ENCODE assay signal across 18 cellular contexts in the genomic region with DNA sequence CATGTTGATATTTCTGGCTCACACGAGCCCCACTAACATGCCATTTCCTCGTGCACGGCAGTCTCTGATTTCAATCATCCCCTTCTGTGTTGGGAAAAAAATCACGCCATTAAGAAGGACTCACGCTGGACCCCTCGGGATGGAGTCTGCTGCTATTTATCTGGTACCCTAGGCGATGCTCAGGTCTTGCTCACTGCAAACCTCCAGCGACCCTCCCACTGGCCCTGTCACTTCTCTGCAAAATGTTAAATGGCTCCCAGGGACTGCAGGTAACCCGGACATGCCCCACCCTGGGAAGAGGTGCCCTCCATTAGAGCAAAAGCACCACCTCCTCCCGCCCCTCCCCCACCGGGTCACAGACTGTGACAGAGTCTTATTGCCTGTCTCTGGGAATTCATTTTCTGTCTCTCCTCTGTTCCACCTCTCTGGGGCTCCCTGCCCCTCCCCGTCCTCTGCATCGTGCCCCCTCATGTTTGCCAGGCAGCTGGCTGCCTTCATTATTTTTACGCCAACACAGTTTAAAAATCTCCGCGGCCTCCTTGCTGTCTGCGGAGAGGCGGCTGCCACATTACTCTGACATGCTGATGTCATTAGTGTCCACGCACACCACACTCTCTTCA. TPM values are rescaled to one million over a fixed set of nuclear protein-coding genes. Genes with fewer than 3 reads are reported as not detected.
A peak's percentile ranks its signal among the peaks of the same experiment; 100 is the strongest.
DNase-seq lines count a peak whose midpoint lies in the region; TF ChIP-seq lines count a peak whose summit lies in the region.
"Had no signal": no experiment of that assay in that cellular context is flagged by ENCODE, and none has a peak within 500 bp of the region (broad histone marks: within the 10 kb centered on the region; RNA-seq: fewer than 3 reads in every experiment).

No MANE protein-coding gene starts in this region.

- H3K4me1 ChIP-seq in endocrine pancreas (ENCODE audit: control insufficient read depth, insufficient read depth, low read length) (no peaks in the 10 kb centered on the region), SJCRH30 (no peaks in the 10 kb centered on the region)

- DNase-seq in left kidney (ENCODE audit: low read depth, low spot score) (peak; percentile 45), progenitor cell of endocrine pancreas (ENCODE audit: low spot score, unreplicated experiment) (no peak), GDM1 (lab: John Stamatoyannopoulos, UW) (no peak), SJCRH30 (no peak), NCI-H82 (lab: John Stamatoyannopoulos, UW) (no peak)
- DNase-seq in stimulated activated CD4-positive, alpha-beta T cell treated with anti-CD3 and anti-CD28 coated beads, Interleukin-2, amount 100 ng/mL, for 48 hours = no peak
- DNase-seq: CD4-positive, CD25-positive, alpha-beta regulatory T cell; DMS79; GOT3; KG1; NCI-H1092; NCI-H146; NCI-H2029 treated with DMSO at 0.1 percent for 48 hours; NCI-H226; NCI-H510A treated with DMSO at 0.1 percent for 48 hours; NCI-H748 treated with DMSO at 0.1 percent for 48 hours; NK-92 treated with Interleukin-12 subunit alpha and Interleukin-12 subunit beta, amount 100 ng/mL, for 24 hours had no signal

- H3K4me1 Mint-ChIP-seq in progenitor cell of endocrine pancreas (ENCODE audit: low read depth) = peaks cover 4% of the 10 kb centered on the region
- H3K4me1 Mint-ChIP-seq: CD4-positive, CD25-positive, alpha-beta regulatory T cell had no signal

- H3K4me3 Mint-ChIP-seq in progenitor cell of endocrine pancreas (ENCODE audit: low read depth) = no peak overlapping the region
- H3K4me3 Mint-ChIP-seq: CD4-positive, CD25-positive, alpha-beta regulatory T cell had no signal

- H3K27ac ChIP-seq in SJCRH30 = no peak overlapping the region

- no peaks in the 10 kb centered on the region for H3K9me3 Mint-ChIP-seq in progenitor cell of endocrine pancreas (ENCODE audit: low read depth)

- H3K4me3 ChIP-seq in endocrine pancreas (ENCODE audit: control insufficient read depth, insufficient read depth, low read length) = peak overlapping the region; percentile 8
- H3K4me3 ChIP-seq in SJCRH30 = no peak overlapping the region

- H3K27me3 Mint-ChIP-seq in progenitor cell of endocrine pancreas = peaks cover 11% of the 10 kb centered on the region

- H3K36me3 Mint-ChIP-seq in progenitor cell of endocrine pancreas (ENCODE audit: insufficient read depth) = no peaks in the 10 kb centered on the region
- H3K36me3 Mint-ChIP-seq: CD4-positive, CD25-positive, alpha-beta regulatory T cell had no signal

- TF ChIP-seq CTCF in progenitor cell of endocrine pancreas (IDR thresholded peaks at IDR 0.05; ENCODE audit: unreplicated experiment) = no peak

- no peak overlapping the region for H3K9ac ChIP-seq in endocrine pancreas (ENCODE audit: control insufficient read depth, insufficient read depth, low read length)

- H3K36me3 ChIP-seq in endocrine pancreas (ENCODE audit: control insufficient read depth, insufficient read depth, low read length) (no peaks in the 10 kb centered on the region), SJCRH30 (peaks cover 2% of the 10 kb centered on the region; the same call in 1 of the 2 replicates)

- H3K27ac Mint-ChIP-seq in progenitor cell of endocrine pancreas = peak overlapping the region; percentile 14
- H3K27ac Mint-ChIP-seq: CD4-positive, CD25-positive, alpha-beta regulatory T cell had no signal

- H3K27me3 ChIP-seq in endocrine pancreas (ENCODE audit: control insufficient read depth, insufficient read depth, low read length) = peaks cover 12% of the 10 kb centered on the region
- H3K27me3 ChIP-seq in SJCRH30 = no peaks in the 10 kb centered on the region

- H3K9me3 ChIP-seq in endocrine pancreas (ENCODE audit: control insufficient read depth, low read length) (peaks cover 3% of the 10 kb centered on the region), SJCRH30 (replicated peaks) (no peaks in the 10 kb centered on the region)

RNA-seq across cellular contexts. Expression of gene GBX2, which starts 40.2 kb away (rescaled TPM):
- total RNA-seq in progenitor cell of endocrine pancreas = 0.24 TPM in 1 of 2 replicates, not detected in the other
- 17.9 and 18.4 TPM in 2 replicates for total RNA-seq in SJCRH30 (2014; rRNA removed; shearing (Covaris generic))
- total RNA-seq: CD4-positive, CD25-positive, alpha-beta regulatory T cell had no signal

RNA-seq across cellular contexts. Expression of gene ASB18, which starts 55.8 kb away (rescaled TPM):
- not detected in 2 replicates for total RNA-seq in progenitor cell of endocrine pancreas
- 0.04 TPM in 1 of 2 replicates, not detected in the other for total RNA-seq in SJCRH30 (2014; rRNA removed; shearing (Covaris generic))
- total RNA-seq: CD4-positive, CD25-positive, alpha-beta regulatory T cell had no signal

Comparison
In these comparisons a context has a peak if more than half of its experiments do, and no peak if none do; other contexts are left out.
1. RNA of gene GBX2, which starts 40.2 kb away (total RNA-seq): 17.9 to 18.4 TPM in SJCRH30; 0.24 TPM in progenitor cell of endocrine pancreas; every median in the first group is over 10 times any median in the second.